8 cellular contexts compared by ENCODE assay signal in genomic region chr6:2988426-2989331, GRCh38. TPM values are rescaled to one million over a fixed set of nuclear protein-coding genes. Genes with fewer than 3 reads are reported as not detected.
DNase-seq lines count a peak whose midpoint lies in the region; ATAC-seq lines count a peak whose summit lies in the region.

No MANE protein-coding gene starts in this region.

- H2AFZ ChIP-seq in mesenchymal stem cell (ENCODE audit: low read depth, low read length), result peak overlapping the region; percentile 94

- peaks cover 4% of the 10 kb centered on the region for H3K27me3 ChIP-seq in CD4-positive, CD25-positive, alpha-beta regulatory T cell (ENCODE audit: control insufficient read depth, insufficient read depth, low read length)
- H3K27me3 ChIP-seq in effector memory CD4-positive, alpha-beta T cell (replicated peaks; ENCODE audit: control insufficient read depth, insufficient read depth, low read length, poor library complexity, severe bottlenecking), result no peaks in the 10 kb centered on the region
- H3K27me3 ChIP-seq in mesenchymal stem cell (ENCODE audit: control insufficient read depth in 1 of 2, insufficient read depth in 1 of 2, low read length in 2 of 2), result no peaks in the 10 kb centered on the region

- no peaks in the 10 kb centered on the region for H3K9me3 ChIP-seq in CD4-positive, CD25-positive, alpha-beta regulatory T cell (ENCODE audit: control insufficient read depth in 2 of 2, low read length in 2 of 2)
- H3K9me3 ChIP-seq in effector memory CD4-positive, alpha-beta T cell (ENCODE audit: control insufficient read depth, low read length), result no peaks in the 10 kb centered on the region
- no peaks in the 10 kb centered on the region for H3K9me3 ChIP-seq in mesenchymal stem cell (ENCODE audit: control insufficient read depth, low read length)

- H3K4me1 Mint-ChIP-seq in CD4-positive, CD25-positive, alpha-beta regulatory T cell, result peaks cover 5 to 36% (median 21%) of the 10 kb centered on the region in 4 donors
- H3K4me1 Mint-ChIP-seq in activated CD8-positive, alpha-beta T cell treated with anti-CD3 and anti-CD28 coated beads, Interleukin-2, amount 10 ng/mL, durations not matched to agents 7 days and 5 days (ENCODE audit: low read depth), result peaks cover 25% of the 10 kb centered on the region

- H3K27ac Mint-ChIP-seq in CD4-positive, CD25-positive, alpha-beta regulatory T cell, result peak overlapping the region; percentile 99 to 100 (median 99)
- H3K27ac Mint-ChIP-seq in activated CD8-positive, alpha-beta T cell treated with anti-CD3 and anti-CD28 coated beads, Interleukin-2, amount 10 ng/mL, durations not matched to agents 7 days and 5 days, result peak overlapping the region; percentile 96

- peak overlapping the region; percentile 24 to 99 for H3K4ac ChIP-seq in mesenchymal stem cell (ENCODE audit: low read depth in 1 of 2, low read length in 2 of 2)

- H3K18ac ChIP-seq in mesenchymal stem cell (ENCODE audit: low read depth in 1 of 2, low read length in 2 of 2), result peak overlapping the region; percentile 95 to 99

- peaks cover 15% of the 10 kb centered on the region for H3K4me1 ChIP-seq in CD4-positive, CD25-positive, alpha-beta regulatory T cell (ENCODE audit: control insufficient read depth, insufficient read depth, low read length, poor library complexity, severe bottlenecking)
- H3K4me1 ChIP-seq in effector memory CD4-positive, alpha-beta T cell (ENCODE audit: control insufficient read depth, insufficient read depth, low read length, poor library complexity, severe bottlenecking), result peaks cover 7% of the 10 kb centered on the region
- peaks cover 5% of the 10 kb centered on the region for H3K4me1 ChIP-seq in mesenchymal stem cell (ENCODE audit: control insufficient read depth, insufficient read depth, low read depth, low read length)

- H3K4me3 ChIP-seq in CD4-positive, CD25-positive, alpha-beta regulatory T cell (ENCODE audit: low read depth, low read length), result peak overlapping the region; percentile 99
- peak overlapping the region; percentile 77 for H3K4me3 ChIP-seq in effector memory CD4-positive, alpha-beta T cell (ENCODE audit: insufficient read depth, low read depth, low read length, poor library complexity, severe bottlenecking)
- peak overlapping the region; percentile 67 to 81 for H3K4me3 ChIP-seq in mesenchymal stem cell (ENCODE audit: insufficient read depth in 1 of 2, low read depth in 1 of 2, low read length in 2 of 2)

- H3K23ac ChIP-seq in mesenchymal stem cell (ENCODE audit: low read length in 2 of 2), result peak overlapping the region in 1 of 2 experiments; percentile 72

- H3K36me3 Mint-ChIP-seq in CD4-positive, CD25-positive, alpha-beta regulatory T cell, result no peaks in the 10 kb centered on the region
- no peaks in the 10 kb centered on the region for H3K36me3 Mint-ChIP-seq in activated CD8-positive, alpha-beta T cell treated with anti-CD3 and anti-CD28 coated beads, Interleukin-2, amount 10 ng/mL, durations not matched to agents 7 days and 5 days (ENCODE audit: low read depth)

- peak overlapping the region in 1 of 2 experiments; percentile 81 for H3K14ac ChIP-seq in mesenchymal stem cell (ENCODE audit: low read length in 2 of 2)

- H3K9ac ChIP-seq in mesenchymal stem cell (ENCODE audit: low read length), result peak overlapping the region; percentile 95

- 1% methylated on average over 51 of the region's 64 CpGs for WGBS in mesenchymal stem cell

- peak overlapping the region; percentile 100 for H2BK15ac ChIP-seq in mesenchymal stem cell (ENCODE audit: low read depth, poor library complexity, severe bottlenecking)

- H4K8ac ChIP-seq in mesenchymal stem cell (ENCODE audit: low read length), result peak overlapping the region; percentile 99

- peak overlapping the region; percentile 81 for H2BK120ac ChIP-seq in mesenchymal stem cell (ENCODE audit: low read depth, low read length)

- H4K91ac ChIP-seq in mesenchymal stem cell (ENCODE audit: low read length), result peak overlapping the region; percentile 97

- DNase-seq in CD4-positive, CD25-positive, alpha-beta regulatory T cell, result peak; percentile 70 to 82 (median 81)
- DNase-seq in NCI-H774 (lab: John Stamatoyannopoulos, UW) (peak; percentile 80), mesenchymal stem cell (peak; percentile 98)
- DNase-seq in activated CD8-positive, alpha-beta T cell treated with anti-CD3 and anti-CD28 coated beads, Interleukin-2, amount 10 ng/mL, durations not matched to agents 7 days and 5 days, result peak; percentile 83
- peak; percentile 56 to 64 (median 63) for DNase-seq in effector memory CD4-positive, alpha-beta T cell
- peak; percentile 57 for DNase-seq in stimulated activated CD8-positive, alpha-beta memory T cell treated with anti-CD3 and anti-CD28 coated beads, Interleukin-12 subunit alpha, Interleukin-12 subunit beta, amount 100 ng/mL, for 24 hours (ENCODE audit: extremely low read depth)

- POLR2A ChIA-PET in activated CD8-positive, alpha-beta T cell treated with anti-CD3 and anti-CD28 coated beads, Interleukin-2, amount 10 ng/mL, durations not matched to agents 7 days and 5 days (lab: Charles Lee), result interaction anchor here (1.0 to 5.4 kb wide), 24 partner anchors 11 to 223 kb away, joined by 3 to 76 read pairs (median 6); partner anchors contain the start of genes NQO2, RIPK1, SERPINB1 and SERPINB6

- ATAC-seq in CD4-positive, CD25-positive, alpha-beta regulatory T cell (ENCODE audit: low read depth in 2 of 2), result peak; percentile 79 to 83
- ATAC-seq in GM19438 (IDR thresholded peaks at IDR 0.05; ENCODE audit: low read depth, unreplicated experiment), result peak; percentile 59
- ATAC-seq in HG03571 (IDR thresholded peaks at IDR 0.05; ENCODE audit: unreplicated experiment), result peak; percentile 66
- ATAC-seq in activated CD8-positive, alpha-beta T cell treated with anti-CD3 and anti-CD28 coated beads, Interleukin-2, amount 10 ng/mL, durations not matched to agents 7 days and 5 days, result peak; percentile 79

- peak overlapping the region; percentile 83 for H2BK5ac ChIP-seq in mesenchymal stem cell (ENCODE audit: low read depth, low read length, poor library complexity, severe bottlenecking)

- peak overlapping the region; percentile 95 for H3K27ac ChIP-seq in CD4-positive, CD25-positive, alpha-beta regulatory T cell (ENCODE audit: insufficient read depth, low read length, poor library complexity, severe bottlenecking)
- H3K27ac ChIP-seq in effector memory CD4-positive, alpha-beta T cell (ENCODE audit: insufficient read depth, low read length, poor library complexity, severe bottlenecking), result peak overlapping the region; percentile 98
- peak overlapping the region; percentile 99 for H3K27ac ChIP-seq in mesenchymal stem cell (ENCODE audit: low read length, poor library complexity, severe bottlenecking)

- H3K36me3 ChIP-seq in CD4-positive, CD25-positive, alpha-beta regulatory T cell (ENCODE audit: control insufficient read depth, insufficient read depth, low read length), result no peaks in the 10 kb centered on the region
- no peaks in the 10 kb centered on the region for H3K36me3 ChIP-seq in effector memory CD4-positive, alpha-beta T cell (ENCODE audit: control insufficient read depth, insufficient read depth, low read length)
- no peaks in the 10 kb centered on the region for H3K36me3 ChIP-seq in mesenchymal stem cell (ENCODE audit: control insufficient read depth in 1 of 2, insufficient read depth in 2 of 2, low read depth in 1 of 2, low read length in 2 of 2)

- H3K4me2 ChIP-seq in mesenchymal stem cell (ENCODE audit: low read length, poor library complexity, severe bottlenecking), result peak overlapping the region; percentile 89

- no peak overlapping the region for H2AK5ac ChIP-seq in mesenchymal stem cell (ENCODE audit: low read length, severe bottlenecking)

- CTCF ChIA-PET in activated CD8-positive, alpha-beta T cell treated with anti-CD3 and anti-CD28 coated beads, Interleukin-2, amount 10 ng/mL, durations not matched to agents 7 days and 5 days (lab: Charles Lee), result interaction anchor here (1.0 to 7.5 kb wide), 31 partner anchors 9 to 263 kb away, joined by 3 to 97 read pairs (median 10); partner anchors contain the start of genes MYLK4, NQO2, SERPINB1 and WRNIP1

- H3K27me3 Mint-ChIP-seq in CD4-positive, CD25-positive, alpha-beta regulatory T cell, result peaks cover 13% of the 10 kb centered on the region
- peaks cover 4% of the 10 kb centered on the region for H3K27me3 Mint-ChIP-seq in activated CD8-positive, alpha-beta T cell treated with anti-CD3 and anti-CD28 coated beads, Interleukin-2, amount 10 ng/mL, durations not matched to agents 7 days and 5 days (ENCODE audit: low read depth)

- peaks cover 5% of the 10 kb centered on the region for H3K79me1 ChIP-seq in mesenchymal stem cell (replicated peaks; ENCODE audit: low read length, poor library complexity, severe bottlenecking)

- peak overlapping the region; percentile 92 to 99 (median 96) for H3K4me3 Mint-ChIP-seq in CD4-positive, CD25-positive, alpha-beta regulatory T cell
- H3K4me3 Mint-ChIP-seq in activated CD8-positive, alpha-beta T cell treated with anti-CD3 and anti-CD28 coated beads, Interleukin-2, amount 10 ng/mL, durations not matched to agents 7 days and 5 days, result peak overlapping the region; percentile 87

- peaks cover 0 to 1% (median 0%) of the 10 kb centered on the region in 7 donors for H3K9me3 Mint-ChIP-seq in CD4-positive, CD25-positive, alpha-beta regulatory T cell
- H3K9me3 Mint-ChIP-seq in activated CD8-positive, alpha-beta T cell treated with anti-CD3 and anti-CD28 coated beads, Interleukin-2, amount 10 ng/mL, durations not matched to agents 7 days and 5 days (ENCODE audit: insufficient read depth), result no peaks in the 10 kb centered on the region

- H2BK12ac ChIP-seq in mesenchymal stem cell (ENCODE audit: low read length in 2 of 2), result peak overlapping the region; percentile 70 to 92

RNA-seq across cellular contexts. Expression of gene NQO2, which starts 11.0 kb away (rescaled TPM):
- 27.4 TPM for total RNA-seq in CD4-positive, CD25-positive, alpha-beta regulatory T cell
- polyA plus RNA-seq in CD4-positive, CD25-positive, alpha-beta regulatory T cell, result 100 to 1,000 TPM in 1 of 4 donors, 10 to 100 TPM in 3; 57.5 to 109 (median 68.6) TPM
- total RNA-seq in activated CD8-positive, alpha-beta T cell treated with anti-CD3 and anti-CD28 coated beads, Interleukin-2, amount 10 ng/mL, durations not matched to agents 7 days and 5 days, result 10 to 100 TPM; 21.2 to 21.4 TPM
- 20.8 TPM for polyA plus RNA-seq in mesenchymal stem cell (2013, experiment 1 of 2)
- polyA plus RNA-seq in mesenchymal stem cell (2013, experiment 2 of 2), result 21.0 TPM

RNA-seq across cellular contexts. Expression of gene SERPINB6, which starts 17.3 kb away (rescaled TPM):
- 3.9 TPM for total RNA-seq in CD4-positive, CD25-positive, alpha-beta regulatory T cell
- polyA plus RNA-seq in CD4-positive, CD25-positive, alpha-beta regulatory T cell, result 10 to 100 TPM; 17.3 to 79.9 (median 40.7) TPM
- total RNA-seq in activated CD8-positive, alpha-beta T cell treated with anti-CD3 and anti-CD28 coated beads, Interleukin-2, amount 10 ng/mL, durations not matched to agents 7 days and 5 days, result 10 to 100 TPM; 51.0 to 52.8 TPM
- polyA plus RNA-seq in mesenchymal stem cell (2013, experiment 1 of 2), result 173 TPM
- polyA plus RNA-seq in mesenchymal stem cell (2013, experiment 2 of 2), result 171 TPM

Comparison
In these comparisons a context has a peak if more than half of its experiments do, and no peak if none do; other contexts are left out.
1. Peak in every context shown above with its lines: DNase-seq, ATAC-seq, H3K4me3 ChIP-seq and H3K27ac ChIP-seq.
2. RNA of gene SERPINB6, which starts 17.3 kb away (total RNA-seq): 51.0 to 52.8 TPM in activated CD8-positive, alpha-beta T cell treated with anti-CD3 and anti-CD28 coated beads, Interleukin-2, amount 10 ng/mL, durations not matched to agents 7 days and 5 days; 3.9 TPM in CD4-positive, CD25-positive, alpha-beta regulatory T cell (single experiment); every median in the first group is over 10 times any median in the second.